8 cellular contexts compared by ENCODE assay signal in the genomic region with DNA sequence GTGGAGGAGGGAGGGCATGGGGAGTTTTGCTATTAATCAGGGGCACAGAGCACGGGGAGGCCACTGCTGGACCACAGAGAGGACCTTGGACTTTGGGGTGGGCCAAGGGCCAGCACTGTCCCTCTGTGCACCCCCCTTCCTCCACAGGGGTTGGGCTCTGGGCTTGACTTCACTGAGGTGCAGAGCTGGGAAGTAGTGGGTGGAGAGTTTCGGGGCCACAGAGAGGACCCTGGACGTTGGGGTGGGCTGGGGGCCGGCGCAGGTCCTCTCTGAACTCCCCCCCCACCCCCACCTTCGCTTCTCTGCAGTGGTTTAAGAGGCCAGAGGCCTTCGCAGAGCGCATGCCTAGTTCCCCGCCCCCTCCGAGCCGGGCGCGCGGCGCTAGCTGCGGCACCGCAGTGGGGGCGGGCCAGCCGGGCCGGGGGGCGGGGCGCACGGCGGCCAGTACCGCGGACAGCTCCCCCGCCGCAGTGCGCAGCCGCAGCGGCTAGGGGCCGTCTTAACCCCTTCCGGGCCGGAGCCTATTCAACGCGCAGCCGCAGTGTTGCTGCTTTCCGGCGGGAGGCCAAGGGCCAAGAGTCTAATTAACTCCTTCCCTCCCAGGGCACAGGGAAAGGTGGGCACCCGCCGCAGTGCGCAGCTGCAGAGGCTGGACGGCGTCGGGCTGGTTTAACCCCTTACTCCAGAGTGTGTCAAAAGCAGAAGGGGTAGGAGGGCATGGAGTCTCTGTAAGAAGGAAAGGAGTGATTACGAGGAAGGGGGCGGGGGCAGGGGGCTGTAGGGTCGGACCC. TPM values are rescaled to one million over a fixed set of nuclear protein-coding genes. Genes with fewer than 3 reads are reported as not detected.
DNase-seq lines count a peak whose midpoint lies in the region; ATAC-seq and TF ChIP-seq lines count a peak whose summit lies in the region.

No MANE protein-coding gene starts in this region.

- TF ChIP-seq EP300 in tibial nerve (IDR thresholded peaks at IDR 0.05): no peak

- CTCF ChIA-PET in GM10248 (lab: Yijun Ruan, JAX): interaction anchor here (0.7 to 2.6 kb wide), 2 partner anchors 10 to 16 kb away, joined by 3 to 5 read pairs; no protein-coding TSS in a partner anchor

- TF ChIP-seq POLR2A in tibial nerve (IDR thresholded peaks at IDR 0.05): no peak

- H3K27me3 ChIP-seq in tibial nerve: peaks cover 0 to 39% of the 10 kb centered on the region in 2 donors

- no peaks in the 10 kb centered on the region for H3K9me3 ChIP-seq in tibial nerve

- peaks cover 0 to 33% (median 13%) of the 10 kb centered on the region in 4 donors for H3K4me1 ChIP-seq in tibial nerve

- peak overlapping the region; percentile 78 for H3K4me3 Mint-ChIP-seq in T-helper 2 cell treated with Interferon-gamma antibody and Interleukin-4, amounts not matched to agents 5 μg/mL and 100 μg/mL, for 36 hours

- no peak overlapping the region for H3K4me3 ChIP-seq in tibial nerve

- H3K36me3 ChIP-seq in tibial nerve: no peaks in the 10 kb centered on the region

- ATAC-seq in GM19324 (IDR thresholded peaks at IDR 0.05; ENCODE audit: low FRiP score, unreplicated experiment): no peak

- H3K4me1 Mint-ChIP-seq in T-helper 2 cell treated with Interferon-gamma antibody and Interleukin-4, amounts not matched to agents 5 μg/mL and 100 μg/mL, for 36 hours (ENCODE audit: low read depth): peaks cover 35% of the 10 kb centered on the region

- H3K9me3 Mint-ChIP-seq in T-helper 2 cell treated with Interferon-gamma antibody and Interleukin-4, amounts not matched to agents 5 μg/mL and 100 μg/mL, for 36 hours: no peaks in the 10 kb centered on the region

- H3K27ac ChIP-seq in angular gyrus (ENCODE audit: low read depth, low read length) (peak overlapping the region; percentile 76), tibial nerve (no peak overlapping the region)

- TF ChIP-seq CTCF in GM10248 (IDR thresholded peaks at IDR 0.05; ENCODE audit: control extremely low read depth, extremely low read depth, low read depth, missing control alignments) (no peak), tibial nerve (IDR thresholded peaks at IDR 0.05) (no peak)

- H3K27ac Mint-ChIP-seq in T-helper 2 cell treated with Interferon-gamma antibody and Interleukin-4, amounts not matched to agents 5 μg/mL and 100 μg/mL, for 36 hours: no peak overlapping the region

- 2 to 4% methylated on average over 12 to 24 of the region's 48 CpGs for WGBS in tibial nerve, 2 donors

- DNase-seq in GM10248 (ENCODE audit: extremely low spot score) (peak; percentile 95), NCI-H187 (lab: John Stamatoyannopoulos, UW) (peak; percentile 87 to 97), iPS-NIHi11 (ENCODE audit: low spot score) (peak; percentile 96), tibial nerve (ENCODE audit: low spot score in 2 of 2) (no peak)
- peak; percentile 87 for DNase-seq in T-helper 2 cell treated with Interferon-gamma antibody and Interleukin-4, amounts not matched to agents 5 μg/mL and 100 μg/mL, for 36 hours (ENCODE audit: low spot score)
- peak; percentile 81 for DNase-seq in stimulated activated CD4-positive, alpha-beta T cell treated with anti-CD3 and anti-CD28 coated beads, Interleukin-1b, Interleukin-23, amount 100 ng/mL, for 48 hours

- H3K27me3 Mint-ChIP-seq in T-helper 2 cell treated with Interferon-gamma antibody and Interleukin-4, amounts not matched to agents 5 μg/mL and 100 μg/mL, for 36 hours (ENCODE audit: low read depth): peaks cover 17% of the 10 kb centered on the region

- H3K36me3 Mint-ChIP-seq in T-helper 2 cell treated with Interferon-gamma antibody and Interleukin-4, amounts not matched to agents 5 μg/mL and 100 μg/mL, for 36 hours (ENCODE audit: low read depth): peaks cover 1% of the 10 kb centered on the region

- POLR2A ChIA-PET in GM10248 (lab: Yijun Ruan, JAX): interaction anchor here (0.9 kb wide), 1 partner anchor 9 kb away, joined by 4 read pairs; no protein-coding TSS in a partner anchor

RNA-seq across cellular contexts. Expression of a gene that starts 3.7 kb away (rescaled TPM):
- 1 to 10 TPM in 1 of 4 donors, under 1 TPM in 3; 0.21 to 1.2 (median 0.71) TPM for total RNA-seq in tibial nerve

RNA-seq across cellular contexts. Expression of a gene that starts 39.9 kb away (rescaled TPM):
- 1 to 10 TPM in 1 of 4 donors, under 1 TPM in 1, not detected in 2; 0.39 to 2.1 TPM for total RNA-seq in tibial nerve

RNA-seq across cellular contexts. Expression of a gene that starts 50.8 kb away (rescaled TPM):
- 100 to 1,000 TPM in 1 of 4 donors, 10 to 100 TPM in 3; 80.2 to 125 (median 93.7) TPM for total RNA-seq in tibial nerve

RNA-seq across cellular contexts. Expression of a gene that starts 58.6 kb away (rescaled TPM):
- total RNA-seq in tibial nerve: 10 to 100 TPM; 10.8 to 28.2 (median 15.5) TPM

Comparison
In these comparisons a context has a peak if more than half of its experiments do, and no peak if none do; other contexts are left out.
1. DNase-seq: peak in GM10248 (single experiment), NCI-H187 (2 of 2), T-helper 2 cell treated with Interferon-gamma antibody and Interleukin-4, amounts not matched to agents 5 μg/mL and 100 μg/mL, for 36 hours (single experiment), iPS-NIHi11 (single experiment) and stimulated activated CD4-positive, alpha-beta T cell treated with anti-CD3 and anti-CD28 coated beads, Interleukin-1b, Interleukin-23, amount 100 ng/mL, for 48 hours (single experiment); none in tibial nerve (0 of 2).